Comparison of ENCODE assay signal across 8 cellular contexts in the genomic region with DNA sequence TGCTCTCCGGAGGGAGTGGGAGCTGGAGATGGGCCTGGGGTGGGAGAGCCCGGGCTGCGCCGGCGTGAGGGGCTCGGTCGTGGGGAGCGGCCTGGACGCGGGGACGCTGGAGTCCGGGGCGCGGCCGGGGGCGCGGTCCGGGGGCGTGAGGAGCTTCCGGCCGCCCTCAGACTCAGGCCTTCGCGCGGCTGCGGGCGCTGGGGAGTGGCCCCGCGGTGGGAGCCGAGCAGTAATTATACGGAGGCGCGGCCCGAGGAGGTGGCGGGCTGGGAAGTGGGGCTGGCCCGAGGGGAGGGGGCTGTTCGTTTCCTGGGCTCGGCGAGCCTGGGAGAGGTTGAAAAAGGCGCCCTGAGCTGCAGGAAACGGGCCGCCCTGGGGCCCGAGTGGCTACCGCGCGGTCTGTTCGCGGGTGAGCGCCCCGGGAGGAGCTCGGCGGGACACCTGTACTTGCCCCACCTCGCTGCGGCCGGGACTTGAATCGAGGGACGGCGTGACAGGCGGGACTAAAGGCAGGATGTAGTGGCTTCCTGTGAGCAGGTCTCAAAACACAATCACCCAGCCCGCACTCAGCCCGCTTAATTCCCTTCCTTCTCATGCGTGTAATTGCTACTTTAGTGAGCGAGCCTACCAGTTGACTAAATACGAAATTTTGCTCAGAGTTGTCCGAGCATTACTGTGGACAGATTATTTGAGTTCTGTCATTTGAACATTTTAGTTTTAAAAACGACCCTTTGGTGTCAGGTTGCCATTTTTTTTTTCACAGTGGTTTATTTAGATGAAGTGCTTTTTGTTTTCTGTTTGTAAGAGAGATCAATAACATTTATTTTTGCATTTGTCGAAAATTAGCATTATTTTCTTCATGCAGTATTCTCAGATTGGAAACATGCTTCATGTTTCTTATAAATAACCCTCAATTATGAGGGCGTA. TPM values are rescaled to one million over a fixed set of nuclear protein-coding genes. Genes with fewer than 3 reads are reported as not detected.
DNase-seq lines count a peak whose midpoint lies in the region; TF ChIP-seq lines count a peak whose summit lies in the region.

No MANE protein-coding gene starts in this region.

- peak overlapping the region; percentile 40 for H2AFZ ChIP-seq in neural progenitor cell (replicated peaks)

- peaks cover 47% of the 10 kb centered on the region for H4K20me1 ChIP-seq in neural progenitor cell (ENCODE audit: low read depth)

- H3K9ac ChIP-seq in neural progenitor cell: peak overlapping the region; percentile 90

- H3K9me3 Mint-ChIP-seq in neural progenitor cell: no peaks in the 10 kb centered on the region

- DNase-seq in EL (peak; percentile 68), H4 (ENCODE audit: low spot score) (peak; percentile 75), LHCN-M2 (ENCODE audit: low read depth) (peak; percentile 35), RPMI8226 (peak; percentile 92), fibroblast of villous mesenchyme (ENCODE audit: low read depth) (peak; percentile 75), neural progenitor cell (ENCODE audit: low spot score) (peak; percentile 87), substantia nigra (lab: John Stamatoyannopoulos, UW) (peak in 34 of 49 donors; percentile 8 to 72 (median 35))
- DNase-seq in activated T-helper 9 cell treated with anti-CD3 and anti-CD28 coated beads, Interleukin-2, amount 50 U/mL, for 16 hours (ENCODE audit: low read depth): peak; percentile 78

- peak overlapping the region; percentile 74 for H3K4me3 ChIP-seq in fibroblast of villous mesenchyme (ENCODE audit: low read depth, low read length)
- peak overlapping the region; percentile 81 for H3K4me3 ChIP-seq in neural progenitor cell

- H3K27me3 ChIP-seq in neural progenitor cell: no peaks in the 10 kb centered on the region

- peaks cover 7% of the 10 kb centered on the region for H3K27me3 Mint-ChIP-seq in neural progenitor cell (ENCODE audit: insufficient read depth, low read depth)

- peaks cover 30% of the 10 kb centered on the region for H3F3A ChIP-seq in neural progenitor cell (ENCODE audit: low read depth)

- H3K4me1 Mint-ChIP-seq in neural progenitor cell: peaks cover 20% of the 10 kb centered on the region

- H3K36me3 Mint-ChIP-seq in neural progenitor cell: no peaks in the 10 kb centered on the region

- H3K27ac ChIP-seq in neural progenitor cell: peak overlapping the region; percentile 94
- H3K27ac ChIP-seq in substantia nigra (ENCODE audit: low read depth, low read length, poor library complexity, severe bottlenecking): peak overlapping the region; percentile 57

- peaks cover 23% of the 10 kb centered on the region for H3K4me1 ChIP-seq in neural progenitor cell

- peak overlapping the region; percentile 93 for H3K4me2 ChIP-seq in neural progenitor cell

- H3K27ac Mint-ChIP-seq in neural progenitor cell: peak overlapping the region; percentile 83

- TF ChIP-seq CTCF in fibroblast of villous mesenchyme (IDR thresholded peaks at IDR 0.05; ENCODE audit: insufficient read depth, low read depth, low read length) (no peak), neural progenitor cell (IDR thresholded peaks at IDR 0.05) (no peak)

- H3K9me3 ChIP-seq in neural progenitor cell (ENCODE audit: low read depth): no peaks in the 10 kb centered on the region

- H3K36me3 ChIP-seq in neural progenitor cell: no peaks in the 10 kb centered on the region

- peaks cover 51% of the 10 kb centered on the region for H3K79me2 ChIP-seq in neural progenitor cell (ENCODE audit: low read depth)

- peak overlapping the region; percentile 92 for H3K4me3 Mint-ChIP-seq in neural progenitor cell

RNA-seq across cellular contexts. Expression of a gene that starts 0.9 kb away (rescaled TPM):
- total RNA-seq in H4 (2014; rRNA removed; shearing (Covaris generic)): 5.1 and 8.1 TPM in 2 replicates
- total RNA-seq in LHCN-M2 (2014; rRNA removed) (10.9 and 11.3 TPM in 2 replicates), fibroblast of villous mesenchyme (11.3 and 18.1 TPM in 2 replicates), neural progenitor cell (ENCODE audit: low replicate concordance) (40.3 and 48.4 TPM in 2 replicates)
- polyA plus RNA-seq in LHCN-M2 (2012): 2.3 TPM

Comparison
In these comparisons a context has a peak if more than half of its experiments do, and no peak if none do; other contexts are left out.
1. Peak in every context shown above with its lines: DNase-seq, H3K4me3 ChIP-seq and H3K27ac ChIP-seq.
2. DNase-seq: peak in every context shown above with its lines; median percentile 92 in RPMI8226; 87 in neural progenitor cell; 78 in activated T-helper 9 cell treated with anti-CD3 and anti-CD28 coated beads, Interleukin-2, amount 50 U/mL, for 16 hours; 75 in H4; 75 in fibroblast of villous mesenchyme; 68 in EL; 35 in LHCN-M2; 35 in substantia nigra.